Comparison of ENCODE assay signal across 8 cellular contexts in genomic region chr6:113856571-113857564, GRCh38. TPM values are rescaled to one million over a fixed set of nuclear protein-coding genes. Genes with fewer than 3 reads are reported as not detected.
DNase-seq lines count a peak whose midpoint lies in the region; ATAC-seq, FAIRE-seq and TF ChIP-seq lines count a peak whose summit lies in the region.

Gene MARCKS (plus strand): TSS chr6:113857345. CDS start chr6:113857746, 401 bp downstream.

- CTCF ChIA-PET in OCI-LY7 (lab: Charles Lee; ENCODE audit: unreplicated experiment) = no interaction called here

- H3K27ac ChIP-seq in OCI-LY7 (ENCODE audit: low read depth, low read length, poor library complexity, severe bottlenecking) = no peak within 1 kb of the TSS
- peak within 1 kb of the TSS; percentile 100 for H3K27ac ChIP-seq in astrocyte (ENCODE audit: low read depth, low read length)
- H3K27ac ChIP-seq in left ventricle myocardium inferior (replicated peaks) = peak within 1 kb of the TSS; percentile 94
- peak within 1 kb of the TSS; percentile 97 to 100 (median 99) for H3K27ac ChIP-seq in pancreas

- H3K36me3 ChIP-seq in OCI-LY7 (ENCODE audit: insufficient read depth, low read length) (no peaks in the 10 kb centered on the region), astrocyte (ENCODE audit: insufficient read depth, low read length) (peaks cover 11% of the 10 kb centered on the region), left ventricle myocardium inferior (no peaks in the 10 kb centered on the region), pancreas (peaks cover 0 to 7% (median 0%) of the 10 kb centered on the region in 3 donors)

- H3K9me3 ChIP-seq in OCI-LY7 (ENCODE audit: low read length) = no peaks in the 10 kb centered on the region
- H3K9me3 ChIP-seq in astrocyte (ENCODE audit: insufficient read depth, low read depth, low read length) = no peaks in the 10 kb centered on the region
- H3K9me3 ChIP-seq in left ventricle myocardium inferior (replicated peaks) = no peaks in the 10 kb centered on the region
- no peaks in the 10 kb centered on the region for H3K9me3 ChIP-seq in pancreas

- H4K20me1 ChIP-seq in OCI-LY7 (ENCODE audit: insufficient read depth, low read length) (peaks cover 6% of the 10 kb centered on the region; the same call in 1 of the 2 replicates), astrocyte (ENCODE audit: insufficient read depth, low read length) (peaks cover 28% of the 10 kb centered on the region)

- no peaks in the 10 kb centered on the region for H3K9me3 Mint-ChIP-seq in astrocyte (ENCODE audit: unreplicated experiment)

- peak within 1 kb of the TSS; percentile 83 for H3K4me2 ChIP-seq in OCI-LY7 (ENCODE audit: low read length)
- peak within 1 kb of the TSS; percentile 93 for H3K4me2 ChIP-seq in astrocyte (ENCODE audit: low read length)

- peaks cover 12% of the 10 kb centered on the region for H3K4me1 Mint-ChIP-seq in astrocyte (ENCODE audit: low read depth, unreplicated experiment)

- peaks cover 11% of the 10 kb centered on the region for H3K36me3 Mint-ChIP-seq in astrocyte (ENCODE audit: low read depth, unreplicated experiment)

- TF ChIP-seq CTCF in OCI-LY7 (conservative IDR thresholded peaks at IDR 0.05; ENCODE audit: low read length) (no peak), astrocyte (IDR thresholded peaks at IDR 0.05; ENCODE audit: insufficient read depth, low read depth, low read length) (no peak), left ventricle myocardium inferior (IDR thresholded peaks at IDR 0.05; ENCODE audit: borderline replicate concordance) (no peak), pancreas (IDR thresholded peaks at IDR 0.05) (no peak)

- H3K4me3 ChIP-seq in GM08714 (ENCODE audit: low read length) = peak within 1 kb of the TSS; percentile 94
- peak within 1 kb of the TSS; percentile 65 for H3K4me3 ChIP-seq in OCI-LY7 (ENCODE audit: low read depth, low read length, poor library complexity, severe bottlenecking)
- H3K4me3 ChIP-seq in astrocyte (ENCODE audit: insufficient read depth, low read depth, low read length) = peak within 1 kb of the TSS; percentile 100
- H3K4me3 ChIP-seq in left ventricle myocardium inferior = peak within 1 kb of the TSS; percentile 89
- peak within 1 kb of the TSS; percentile 80 to 90 (median 82) for H3K4me3 ChIP-seq in pancreas

- WGBS in pancreas, 2 donors = 0 to 1% methylated on average over 50 of the region's 50 CpGs

- H3K79me2 ChIP-seq in OCI-LY7 (ENCODE audit: insufficient read depth, low read depth, low read length) = no peaks in the 10 kb centered on the region
- H3K79me2 ChIP-seq in astrocyte (ENCODE audit: insufficient read depth, low read length) = peaks cover 65% of the 10 kb centered on the region

- intact Hi-C loops in OCI-LY7 (cut with micrococcal nuclease; ENCODE audit: unreplicated experiment) (loop anchor here (5.0 to 10.0 kb wide), 2 partner anchors 50 to 972 kb away; no protein-coding TSS in a partner anchor), left ventricle myocardium inferior (cut with micrococcal nuclease) (loop anchor here (10.0 kb wide), 2 partner anchors 182 to 292 kb away; no protein-coding TSS in a partner anchor), pancreas (cut with DNase I) (loop anchor here in 2 of 3 donors (5.0 to 10.0 kb wide), 4 partner anchors 160 to 552 kb away; no protein-coding TSS in a partner anchor)

- H3K4me1 ChIP-seq in OCI-LY7 (ENCODE audit: insufficient read depth, low read length, poor library complexity, severe bottlenecking) (peaks cover 30% of the 10 kb centered on the region), astrocyte (ENCODE audit: insufficient read depth, low read length) (peaks cover 19% of the 10 kb centered on the region), left ventricle myocardium inferior (peaks cover 62% of the 10 kb centered on the region), pancreas (peaks cover 0 to 6% (median 0%) of the 10 kb centered on the region in 3 donors)

- no peak within 1 kb of the TSS for H3K27ac Mint-ChIP-seq in astrocyte (ENCODE audit: unreplicated experiment)

- TF ChIP-seq RAD21 in Ishikawa (IDR thresholded peaks at IDR 0.05; ENCODE audit: low read depth) = no peak

- no peak for TF ChIP-seq EP300 in Ishikawa (IDR thresholded peaks at IDR 0.05; ENCODE audit: borderline replicate concordance)

- H3K9me2 ChIP-seq in OCI-LY7 (ENCODE audit: insufficient read depth, low read length) = no peaks in the 10 kb centered on the region

- H3K9ac ChIP-seq in astrocyte (ENCODE audit: low read length) = peak within 1 kb of the TSS; percentile 100

- ATAC-seq in GM21723 (IDR thresholded peaks at IDR 0.05; ENCODE audit: unreplicated experiment) (peak; percentile 49), pancreas (peak; percentile 62 to 78 (median 69))

- no peak within 1 kb of the TSS for H3K4me3 Mint-ChIP-seq in astrocyte (ENCODE audit: unreplicated experiment)

- H3K27me3 ChIP-seq in astrocyte (ENCODE audit: insufficient read depth, low read length) (no peaks in the 10 kb centered on the region), left ventricle myocardium inferior (ENCODE audit: low read depth) (peaks cover 21% of the 10 kb centered on the region), pancreas (no peaks in the 10 kb centered on the region)

- peak; percentile 32 for DNase-seq in OCI-LY7 (ENCODE audit: low spot score)
- peak; percentile 84 for DNase-seq in astrocyte (ENCODE audit: low read depth)
- DNase-seq in left ventricle myocardium inferior = peak; percentile 83
- DNase-seq in pancreas = peak; percentile 80 to 90 (median 86)
- no peak for DNase-seq in activated gamma-delta T cell (lab: John Stamatoyannopoulos, UW)

- FAIRE-seq in astrocyte (lab: Jason Lieb, UNC) (peak; percentile 13), pancreas (lab: Jason Lieb, UNC) (no peak)

- H2AFZ ChIP-seq in OCI-LY7 (ENCODE audit: low read length) (peak within 1 kb of the TSS; percentile 57; the same call in 1 of the 2 replicates), astrocyte (ENCODE audit: low read depth, low read length) (peak within 1 kb of the TSS; percentile 20)

- POLR2A ChIA-PET in OCI-LY7 (lab: Charles Lee) = interaction anchor here (0.6 kb wide), 1 partner anchor 13 kb away, joined by 3 read pairs; no protein-coding TSS in a partner anchor

- no peaks in the 10 kb centered on the region for H3K27me3 Mint-ChIP-seq in astrocyte (ENCODE audit: low read depth, unreplicated experiment)

- BruUV-seq in OCI-LY7 (replicated peaks; lab: Mats Ljungman, UMichigan) = no TSS peak

TF ChIP-seq in Ishikawa, 13 proteins besides CTCF, POLR2A, EP300 and RAD21:
- TF ChIP-seq TAF1 (IDR thresholded peaks at IDR 0.05; ENCODE audit: low read depth) (peak; percentile 69; the same call in 1 of the 2 replicates), FOXM1 (IDR thresholded peaks at IDR 0.05; ENCODE audit: borderline replicate concordance, low read depth) (peak; percentile 72), TCF12 (IDR thresholded peaks at IDR 0.05; ENCODE audit: low read depth) (no peak; the same call in 1 of the 2 replicates), NFIC (IDR thresholded peaks at IDR 0.05) (no peak), EGR1 (IDR thresholded peaks at IDR 0.05) (peak; percentile 55), CREB1 (IDR thresholded peaks at IDR 0.05; ENCODE audit: low read depth) (peak; percentile 53; the same call in 1 of the 2 replicates), YY1 (IDR thresholded peaks at IDR 0.05; ENCODE audit: low read depth) (peak; percentile 41), MAX (IDR thresholded peaks at IDR 0.05) (peak; percentile 29; the same call in 1 of the 2 replicates), ZBTB7A (IDR thresholded peaks at IDR 0.05; ENCODE audit: low read depth) (0 out of 2 replicates have a peak, but pooled peaks have one; percentile 34), TEAD4 (IDR thresholded peaks at IDR 0.05) (peak; percentile 13; the same call in 1 of the 2 replicates), CEBPB (IDR thresholded peaks at IDR 0.05) (no peak), REST (IDR thresholded peaks at IDR 0.05; ENCODE audit: low read depth) (no peak), USF1 (IDR thresholded peaks at IDR 0.05) (no peak)

RNA-seq across cellular contexts. Expression of gene MARCKS, which starts in this region (rescaled TPM):
- 0.03 TPM in 1 of 2 replicates, not detected in the other for total RNA-seq in OCI-LY7 (2014; rRNA removed; shearing (Covaris generic))
- 3.9 TPM in 2 replicates for total RNA-seq in OCI-LY7 (2022)
- total RNA-seq in astrocyte = 240 and 261 TPM in 2 replicates
- 21.0 TPM for total RNA-seq in left ventricle myocardium inferior
- 100 to 1,000 TPM in 2 of 6 donors, 10 to 100 TPM in 4; 36.2 to 118 (median 66.0) TPM for total RNA-seq in pancreas
- 10 to 100 TPM; 14.0 to 24.3 TPM for polyA plus RNA-seq in pancreas
